8 cellular contexts compared by ENCODE assay signal in genomic region chr2:96148410-96149217, GRCh38. TPM values are rescaled to one million over a fixed set of nuclear protein-coding genes. Genes with fewer than 3 reads are reported as not detected.
DNase-seq lines count a peak whose midpoint lies in the region; ATAC-seq, FAIRE-seq and TF ChIP-seq lines count a peak whose summit lies in the region.

No MANE protein-coding gene starts in this region.

- DNase-seq in AG10803 (ENCODE audit: low read depth): peak; percentile 72
- DNase-seq in GM19238 (ENCODE audit: insufficient read length, low spot score): peak; percentile 72
- DNase-seq in Panc1 (ENCODE audit: low read depth, low spot score): no peak
- DNase-seq in activated T-cell treated with anti-CD3 and anti-CD28 coated beads, Interleukin-2, amount 50 U/mL, for 4 hours: peak; percentile 98
- peak; percentile 60 for DNase-seq in fibroblast of peridontal ligament (ENCODE audit: extremely low read depth)
- DNase-seq in pancreas: peak; percentile 66 to 92 (median 78)
- peak; percentile 89 for DNase-seq in ureter (ENCODE audit: low spot score)

- H3K9me3 ChIP-seq in Panc1 (ENCODE audit: control insufficient read depth, insufficient read depth, low read depth, low read length): no peaks in the 10 kb centered on the region
- H3K9me3 ChIP-seq in pancreas: no peaks in the 10 kb centered on the region

- POLR2A ChIA-PET in Panc1 (lab: Charles Lee): no interaction called here

- peaks cover 69% of the 10 kb centered on the region for H3K4me1 Mint-ChIP-seq in activated T-cell treated with anti-CD3 and anti-CD28 coated beads, Interleukin-2, amount 50 U/mL, for 4 hours (ENCODE audit: low read depth)

- H3K27me3 ChIP-seq in Panc1 (ENCODE audit: control insufficient read depth, insufficient read depth, low read length) (no peaks in the 10 kb centered on the region), pancreas (no peaks in the 10 kb centered on the region)

- no peaks in the 10 kb centered on the region for H3K36me3 ChIP-seq in Panc1 (ENCODE audit: control insufficient read depth, insufficient read depth, low read length)
- no peaks in the 10 kb centered on the region for H3K36me3 ChIP-seq in pancreas

- 49 to 57% methylated on average over 29 of the region's 29 CpGs for WGBS in pancreas, 2 donors

- peak; percentile 27 for ATAC-seq in HG03521 (IDR thresholded peaks at IDR 0.05; ENCODE audit: unreplicated experiment)
- peak; percentile 46 for ATAC-seq in Panc1
- ATAC-seq in activated T-cell treated with anti-CD3 and anti-CD28 coated beads, Interleukin-2, amount 50 U/mL, for 4 hours: peak; percentile 56 to 58
- peak; percentile 15 to 78 (median 61) for ATAC-seq in pancreas

- intact Hi-C loops in Panc1 (cut with micrococcal nuclease; ENCODE audit: unreplicated experiment) (no loop called here), pancreas (cut with DNase I) (no loop called here)

- H3K36me3 Mint-ChIP-seq in activated T-cell treated with anti-CD3 and anti-CD28 coated beads, Interleukin-2, amount 50 U/mL, for 4 hours (ENCODE audit: insufficient read depth): peaks cover 11% of the 10 kb centered on the region

- in situ Hi-C loops in Panc1 (cut with HindIII; ENCODE audit: low pct_unique_long_range_greater_than_20kb, low sequenced_read_pairs): no loop called here

- CTCF ChIA-PET in Panc1 (lab: Charles Lee): interaction anchor here (2.2 kb wide), 1 partner anchor 26 kb away, joined by 7 read pairs; no protein-coding TSS in a partner anchor

- peak overlapping the region; percentile 80 for H3K4me3 Mint-ChIP-seq in activated T-cell treated with anti-CD3 and anti-CD28 coated beads, Interleukin-2, amount 50 U/mL, for 4 hours

- no peak overlapping the region for H3K4me3 ChIP-seq in AG10803 (ENCODE audit: low read length)
- no peak overlapping the region for H3K4me3 ChIP-seq in Panc1 (ENCODE audit: low read depth in 2 of 2, low read length in 2 of 2)
- no peak overlapping the region for H3K4me3 ChIP-seq in pancreas

- no peak for FAIRE-seq in pancreas (lab: Jason Lieb, UNC)

- 0 out of 2 replicates have a peak overlapping the region, but pooled peaks have one; percentile 17 for H3K27ac ChIP-seq in Panc1 (ENCODE audit: low read length)
- peak overlapping the region in 1 of 4 donors; percentile 48 for H3K27ac ChIP-seq in pancreas

- H3K9me3 Mint-ChIP-seq in activated T-cell treated with anti-CD3 and anti-CD28 coated beads, Interleukin-2, amount 50 U/mL, for 4 hours: no peaks in the 10 kb centered on the region

- TF ChIP-seq CTCF in AG10803 (conservative IDR thresholded peaks at IDR 0.05; ENCODE audit: low read length) (no peak), Panc1 (IDR thresholded peaks at IDR 0.05) (no peak), pancreas (IDR thresholded peaks at IDR 0.05) (no peak)

- BruUV-seq in Panc1 (replicated peaks; lab: Mats Ljungman, UMichigan): no TSS peak

- H3K4me1 ChIP-seq in Panc1 (ENCODE audit: control insufficient read depth, insufficient read depth, low read length): peaks cover 29% of the 10 kb centered on the region
- H3K4me1 ChIP-seq in pancreas: no peaks in the 10 kb centered on the region

- H3K27me3 Mint-ChIP-seq in activated T-cell treated with anti-CD3 and anti-CD28 coated beads, Interleukin-2, amount 50 U/mL, for 4 hours (ENCODE audit: low read depth): no peaks in the 10 kb centered on the region

RNA-seq across cellular contexts. Expression of gene DUSP2, which starts 3.4 kb away (rescaled TPM):
- total RNA-seq in Panc1 (2021; ENCODE audit: unreplicated experiment) (4.9 TPM), pancreas (1 to 10 TPM in 4 of 6 donors, under 1 TPM in 2; 0.32 to 3.1 (median 1.2) TPM), ureter (2.6 TPM)
- polyA plus RNA-seq in Panc1 (2012; ENCODE audit: insufficient read length): 1.9 TPM
- total RNA-seq in activated T-cell treated with anti-CD3 and anti-CD28 coated beads, Interleukin-2, amount 50 U/mL, for 4 hours: 100 to 1,000 TPM; 365 to 525 (median 419) TPM
- polyA plus RNA-seq in pancreas: 1 to 10 TPM; 1.3 to 1.8 TPM

RNA-seq across cellular contexts. Expression of gene ASTL, which starts 10.3 kb away (rescaled TPM):
- total RNA-seq in Panc1 (2021; ENCODE audit: unreplicated experiment): 0.18 TPM
- not detected for polyA plus RNA-seq in Panc1 (2012; ENCODE audit: insufficient read length)
- total RNA-seq in activated T-cell treated with anti-CD3 and anti-CD28 coated beads, Interleukin-2, amount 50 U/mL, for 4 hours: 1 to 10 TPM; 2.3 to 3.0 (median 2.8) TPM
- total RNA-seq in pancreas: not detected
- under 1 TPM in 1 of 2 donors, not detected in 1; 0.14 TPM for polyA plus RNA-seq in pancreas
- total RNA-seq in ureter: not detected

RNA-seq across cellular contexts. Expression of gene ADRA2B, which starts 32.2 kb away (rescaled TPM):
- total RNA-seq in Panc1 (2021; ENCODE audit: unreplicated experiment): 0.28 TPM
- 0.25 TPM for polyA plus RNA-seq in Panc1 (2012; ENCODE audit: insufficient read length)
- total RNA-seq in activated T-cell treated with anti-CD3 and anti-CD28 coated beads, Interleukin-2, amount 50 U/mL, for 4 hours: under 1 TPM; 0.40 to 0.57 (median 0.40) TPM
- under 1 TPM; 0.04 to 0.50 (median 0.25) TPM for total RNA-seq in pancreas
- 1 to 10 TPM; 1.1 to 1.5 TPM for polyA plus RNA-seq in pancreas
- total RNA-seq in ureter: 1.1 TPM

Comparison
In these comparisons a context has a peak if more than half of its experiments do, and no peak if none do; other contexts are left out.
1. RNA of gene DUSP2, which starts 3.4 kb away (total RNA-seq): 365 to 525 TPM in activated T-cell treated with anti-CD3 and anti-CD28 coated beads, Interleukin-2, amount 50 U/mL, for 4 hours; 4.9 TPM in Panc1 (single experiment), 2.6 TPM in ureter (single experiment) and 0.32 to 3.1 TPM in pancreas; every median in the first group is over 10 times any median in the second.
2. Peak in every context shown above with its lines, with median percentiles within 50 percentile points of each other: ATAC-seq.